17 cellular contexts compared by ENCODE assay signal in the genomic region with DNA sequence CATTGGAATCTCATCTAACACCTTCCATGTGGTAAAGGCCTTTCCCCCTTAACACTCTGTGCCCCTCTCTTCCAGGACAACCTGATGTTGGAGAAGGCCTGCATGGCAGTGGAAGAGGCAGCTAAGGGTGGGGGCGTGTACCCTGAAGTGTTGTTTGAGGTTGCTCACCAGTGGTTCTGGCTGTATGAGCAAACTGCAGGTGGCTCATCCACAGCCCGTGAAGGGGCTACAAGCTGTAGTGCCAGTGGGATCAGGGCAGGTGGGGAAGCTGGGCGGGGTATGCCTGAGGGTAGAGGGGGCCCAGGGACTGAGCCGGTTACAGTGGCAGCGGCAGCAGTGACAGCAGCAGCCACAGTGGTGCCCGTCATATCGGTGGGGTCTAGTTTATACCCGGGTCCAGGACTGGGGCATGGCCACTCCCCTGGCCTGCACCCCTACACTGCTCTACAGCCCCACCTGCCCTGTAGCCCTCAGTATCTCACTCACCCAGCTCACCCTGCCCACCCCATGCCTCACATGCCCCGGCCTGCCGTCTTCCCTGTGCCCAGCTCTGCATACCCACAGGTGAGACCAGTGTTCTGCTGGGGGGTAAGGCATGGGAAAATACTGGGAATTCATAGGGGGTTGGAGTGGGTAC. TPM values are rescaled to one million over a fixed set of nuclear protein-coding genes. Genes with fewer than 3 reads are reported as not detected.
A peak's percentile ranks its signal among the peaks of the same experiment; 100 is the strongest.
DNase-seq lines count a peak whose midpoint lies in the region; ATAC-seq and TF ChIP-seq lines count a peak whose summit lies in the region.
"Had no signal": no experiment of that assay in that cellular context is flagged by ENCODE, and none has a peak within 500 bp of the region (broad histone marks: within the 10 kb centered on the region; RNA-seq: fewer than 3 reads in every experiment).

No MANE protein-coding gene starts in this region.

- DNase-seq in activated CD8-positive, alpha-beta memory T cell treated with anti-CD3 and anti-CD28 coated beads, Interleukin-2, amount 10 ng/mL, durations not matched to agents 7 days and 5 days = no peak
- DNase-seq in activated CD8-positive, alpha-beta memory T cell treated with anti-CD3 and anti-CD28 coated beads for 24 hours = no peak
- no peak for DNase-seq in activated CD8-positive, alpha-beta T cell treated with anti-CD3 and anti-CD28 coated beads, Interleukin-2, amount 10 ng/mL, durations not matched to agents 7 days and 5 days
- DNase-seq in left colon (no peak), NCI-H128 (lab: John Stamatoyannopoulos, UW; ENCODE audit: unreplicated experiment) (no peak), tibial nerve (ENCODE audit: low spot score in 2 of 2) (no peak)
- no peak for DNase-seq in stimulated activated naive CD8-positive, alpha-beta T cell treated with anti-CD3 and anti-CD28 coated beads, Interleukin-15, Interleukin-2, amounts not matched to agents 100 U/mL and 50 U/mL, for 24 hours
- DNase-seq: activated effector memory CD4-positive, alpha-beta T cell treated with Interleukin-2 at 50 U/mL for 16 hours; colonic mucosa; DMS79; left lung; NCI-H1417; NCI-H2171 treated with DMSO at 0.1 percent for 48 hours; NCI-H82; tibial artery had no signal

- H3K4me1 Mint-ChIP-seq in activated CD8-positive, alpha-beta memory T cell treated with anti-CD3 and anti-CD28 coated beads, Interleukin-2, amount 10 ng/mL, durations not matched to agents 7 days and 5 days = peaks cover 6% of the 10 kb centered on the region
- peaks cover 6% of the 10 kb centered on the region for H3K4me1 Mint-ChIP-seq in activated CD8-positive, alpha-beta T cell treated with anti-CD3 and anti-CD28 coated beads, Interleukin-2, amount 10 ng/mL, durations not matched to agents 7 days and 5 days (ENCODE audit: low read depth)

- H3K36me3 ChIP-seq in tibial nerve = peaks cover 7 to 100% (median 38%) of the 10 kb centered on the region in 3 donors

- no peaks in the 10 kb centered on the region for H3K9me3 ChIP-seq in tibial nerve
- H3K9me3 ChIP-seq: BLaER1, colonic mucosa, left lung, tibial artery had no signal

- no peak for TF ChIP-seq CTCF in tibial nerve (IDR thresholded peaks at IDR 0.05)

- no peak for TF ChIP-seq POLR2A in tibial nerve (IDR thresholded peaks at IDR 0.05)

- no peak overlapping the region for H3K27ac Mint-ChIP-seq in activated CD8-positive, alpha-beta memory T cell treated with anti-CD3 and anti-CD28 coated beads, Interleukin-2, amount 10 ng/mL, durations not matched to agents 7 days and 5 days
- H3K27ac Mint-ChIP-seq in activated CD8-positive, alpha-beta T cell treated with anti-CD3 and anti-CD28 coated beads, Interleukin-2, amount 10 ng/mL, durations not matched to agents 7 days and 5 days = peak overlapping the region; percentile 39

- H3K4me1 ChIP-seq in tibial nerve = no peaks in the 10 kb centered on the region
- H3K4me1 ChIP-seq: colonic mucosa, left lung, tibial artery had no signal

- no peak overlapping the region for H3K4me3 Mint-ChIP-seq in activated CD8-positive, alpha-beta memory T cell treated with anti-CD3 and anti-CD28 coated beads, Interleukin-2, amount 10 ng/mL, durations not matched to agents 7 days and 5 days
- no peak overlapping the region for H3K4me3 Mint-ChIP-seq in activated CD8-positive, alpha-beta T cell treated with anti-CD3 and anti-CD28 coated beads, Interleukin-2, amount 10 ng/mL, durations not matched to agents 7 days and 5 days

- TF ChIP-seq EP300 in tibial nerve (IDR thresholded peaks at IDR 0.05) = no peak

- H3K4me3 ChIP-seq in tibial nerve = no peak overlapping the region
- H3K4me3 ChIP-seq: BLaER1, colonic mucosa, left lung, tibial artery had no signal

- ATAC-seq in activated CD8-positive, alpha-beta memory T cell treated with anti-CD3 and anti-CD28 coated beads, Interleukin-2, amount 10 ng/mL, durations not matched to agents 7 days and 5 days = peak; percentile 11
- peak; percentile 5 for ATAC-seq in activated CD8-positive, alpha-beta T cell treated with anti-CD3 and anti-CD28 coated beads, Interleukin-2, amount 10 ng/mL, durations not matched to agents 7 days and 5 days
- ATAC-seq in left colon = peak; percentile 7
- peak; percentile 8 for ATAC-seq in stimulated activated naive CD8-positive, alpha-beta T cell treated with anti-CD3 and anti-CD28 coated beads, Interleukin-15, Interleukin-2, amounts not matched to agents 100 U/mL and 50 U/mL, for 24 hours
- ATAC-seq in GM21528 (IDR thresholded peaks at IDR 0.05; ENCODE audit: low FRiP score, unreplicated experiment) = no peak
- ATAC-seq: left lung had no signal

- H3K27ac ChIP-seq in tibial nerve = no peak overlapping the region
- H3K27ac ChIP-seq: BLaER1, colonic mucosa, left lung, tibial artery had no signal

- intact Hi-C loops in left colon (cut with DNase I, micrococcal nuclease) = no loop called here

- H3K36me3 Mint-ChIP-seq in activated CD8-positive, alpha-beta memory T cell treated with anti-CD3 and anti-CD28 coated beads, Interleukin-2, amount 10 ng/mL, durations not matched to agents 7 days and 5 days = peaks cover 27% of the 10 kb centered on the region
- H3K36me3 Mint-ChIP-seq in activated CD8-positive, alpha-beta T cell treated with anti-CD3 and anti-CD28 coated beads, Interleukin-2, amount 10 ng/mL, durations not matched to agents 7 days and 5 days (ENCODE audit: low read depth) = peaks cover 59% of the 10 kb centered on the region

- no peaks in the 10 kb centered on the region for H3K9me3 Mint-ChIP-seq in activated CD8-positive, alpha-beta memory T cell treated with anti-CD3 and anti-CD28 coated beads, Interleukin-2, amount 10 ng/mL, durations not matched to agents 7 days and 5 days (ENCODE audit: low read depth)
- no peaks in the 10 kb centered on the region for H3K9me3 Mint-ChIP-seq in activated CD8-positive, alpha-beta T cell treated with anti-CD3 and anti-CD28 coated beads, Interleukin-2, amount 10 ng/mL, durations not matched to agents 7 days and 5 days (ENCODE audit: insufficient read depth)

- WGBS in tibial nerve, 2 donors = 68 to 71% methylated on average over 10 of the region's 10 CpGs

- CTCF ChIA-PET in activated CD8-positive, alpha-beta memory T cell treated with anti-CD3 and anti-CD28 coated beads, Interleukin-2, amount 10 ng/mL, durations not matched to agents 7 days and 5 days (lab: Charles Lee) = no interaction called here
- CTCF ChIA-PET in activated CD8-positive, alpha-beta T cell treated with anti-CD3 and anti-CD28 coated beads, Interleukin-2, amount 10 ng/mL, durations not matched to agents 7 days and 5 days (lab: Charles Lee) = interaction anchor here (1.6 kb wide), 1 partner anchor 11 kb away, joined by 4 read pairs; no protein-coding TSS in a partner anchor

- no peaks in the 10 kb centered on the region for H3K27me3 ChIP-seq in tibial nerve
- H3K27me3 ChIP-seq: BLaER1, colonic mucosa, left lung, tibial artery had no signal

- POLR2A ChIA-PET in activated CD8-positive, alpha-beta T cell treated with anti-CD3 and anti-CD28 coated beads, Interleukin-2, amount 10 ng/mL, durations not matched to agents 7 days and 5 days (lab: Charles Lee) = interaction anchor here (1.0 to 1.4 kb wide), 3 partner anchors 9 to 27 kb away, joined by 3 to 4 read pairs (median 3); a partner anchor contains a TSS

- no peaks in the 10 kb centered on the region for H3K27me3 Mint-ChIP-seq in activated CD8-positive, alpha-beta memory T cell treated with anti-CD3 and anti-CD28 coated beads, Interleukin-2, amount 10 ng/mL, durations not matched to agents 7 days and 5 days
- no peaks in the 10 kb centered on the region for H3K27me3 Mint-ChIP-seq in activated CD8-positive, alpha-beta T cell treated with anti-CD3 and anti-CD28 coated beads, Interleukin-2, amount 10 ng/mL, durations not matched to agents 7 days and 5 days (ENCODE audit: low read depth)

RNA-seq across cellular contexts. Expression of gene NDST2, which starts 12.4 kb away (rescaled TPM):
- 10 to 100 TPM; 49.4 to 64.5 TPM for total RNA-seq in activated CD8-positive, alpha-beta memory T cell treated with anti-CD3 and anti-CD28 coated beads, Interleukin-2, amount 10 ng/mL, durations not matched to agents 7 days and 5 days
- 10 to 100 TPM; 60.7 to 61.1 TPM for total RNA-seq in activated CD8-positive, alpha-beta T cell treated with anti-CD3 and anti-CD28 coated beads, Interleukin-2, amount 10 ng/mL, durations not matched to agents 7 days and 5 days
- 10 to 100 TPM; 21.4 to 24.3 TPM for total RNA-seq in left colon
- 10 to 100 TPM; 44.8 to 99.3 (median 61.7) TPM for total RNA-seq in tibial nerve

RNA-seq across cellular contexts. Expression of gene ZSWIM8, which starts 13.6 kb away (rescaled TPM):
- total RNA-seq in activated CD8-positive, alpha-beta memory T cell treated with anti-CD3 and anti-CD28 coated beads, Interleukin-2, amount 10 ng/mL, durations not matched to agents 7 days and 5 days = 10 to 100 TPM; 73.6 to 83.7 TPM
- total RNA-seq in activated CD8-positive, alpha-beta T cell treated with anti-CD3 and anti-CD28 coated beads, Interleukin-2, amount 10 ng/mL, durations not matched to agents 7 days and 5 days = 10 to 100 TPM; 58.3 to 69.3 TPM
- total RNA-seq in left colon (10 to 100 TPM; 60.4 to 67.1 TPM), tibial nerve (100 to 1,000 TPM; 104 to 138 (median 121) TPM)

RNA-seq across cellular contexts. Expression of gene CHCHD1, which starts 17.2 kb away (rescaled TPM):
- 10 to 100 TPM; 29.0 to 36.2 TPM for total RNA-seq in activated CD8-positive, alpha-beta memory T cell treated with anti-CD3 and anti-CD28 coated beads, Interleukin-2, amount 10 ng/mL, durations not matched to agents 7 days and 5 days
- 10 to 100 TPM; 33.0 to 35.3 TPM for total RNA-seq in activated CD8-positive, alpha-beta T cell treated with anti-CD3 and anti-CD28 coated beads, Interleukin-2, amount 10 ng/mL, durations not matched to agents 7 days and 5 days
- 10 to 100 TPM; 26.0 to 28.5 TPM for total RNA-seq in left colon
- 10 to 100 TPM in 3 of 4 donors, 1 to 10 TPM in 1; 8.2 to 33.0 (median 16.2) TPM for total RNA-seq in tibial nerve

RNA-seq across cellular contexts. Expression of gene SEC24C, which starts 54.9 kb away (rescaled TPM):
- total RNA-seq in activated CD8-positive, alpha-beta memory T cell treated with anti-CD3 and anti-CD28 coated beads, Interleukin-2, amount 10 ng/mL, durations not matched to agents 7 days and 5 days = 10 to 100 TPM; 84.5 to 98.0 TPM
- 10 to 100 TPM; 88.9 to 94.6 TPM for total RNA-seq in activated CD8-positive, alpha-beta T cell treated with anti-CD3 and anti-CD28 coated beads, Interleukin-2, amount 10 ng/mL, durations not matched to agents 7 days and 5 days
- total RNA-seq in left colon (10 to 100 TPM; 65.1 to 75.5 TPM), tibial nerve (10 to 100 TPM; 42.0 to 61.2 (median 43.3) TPM)
